ENCODE assay signal across 20 cellular contexts in the genomic region with DNA sequence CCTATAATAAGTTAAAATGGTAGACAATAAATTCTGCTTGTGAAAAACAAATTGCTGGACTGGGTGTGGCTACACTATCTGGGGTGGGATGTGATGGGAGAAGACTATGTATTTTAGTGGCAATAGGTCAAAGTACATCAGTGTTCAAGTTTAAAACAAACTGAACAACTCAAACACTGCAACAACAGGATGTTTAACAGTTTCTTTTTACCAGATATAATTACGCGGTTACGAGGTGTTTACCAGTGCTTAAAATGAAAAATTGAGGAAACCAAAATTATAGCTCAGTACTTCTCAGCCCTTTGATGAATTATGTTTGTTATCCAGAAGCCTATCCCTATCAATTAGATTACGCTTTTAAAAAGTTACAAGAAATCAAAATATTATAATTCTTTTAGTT. TPM values are rescaled to one million over a fixed set of nuclear protein-coding genes. Genes with fewer than 3 reads are reported as not detected.
DNase-seq lines count a peak whose midpoint lies in the region; ATAC-seq and TF ChIP-seq lines count a peak whose summit lies in the region.
"Had no signal": no experiment of that assay in that cellular context is flagged by ENCODE, and none has a peak within 500 bp of the region (broad histone marks: within the 10 kb centered on the region; RNA-seq: fewer than 3 reads in every experiment).

No MANE protein-coding gene starts in this region.

- peaks cover 49% of the 10 kb centered on the region for H4K20me1 ChIP-seq in smooth muscle cell (ENCODE audit: low read depth)

- H3K9ac ChIP-seq in smooth muscle cell (ENCODE audit: low read depth) = no peak overlapping the region

- peak; percentile 29 for ATAC-seq in left colon
- ATAC-seq in GM18520 (IDR thresholded peaks at IDR 0.05; ENCODE audit: unreplicated experiment) = no peak
- ATAC-seq in HG02981 (IDR thresholded peaks at IDR 0.05; ENCODE audit: unreplicated experiment) = no peak
- no peak for ATAC-seq in GM19324 (IDR thresholded peaks at IDR 0.05; ENCODE audit: low FRiP score, unreplicated experiment)

- peak in 2 of 3 experiments; percentile 6 to 45 for DNase-seq in NCI-H1417 (lab: John Stamatoyannopoulos, UW)
- DNase-seq in NCI-H1417 treated with DMSO at 0.1 percent for 48 hours (lab: John Stamatoyannopoulos, UW) = no peak
- peak; percentile 15 for DNase-seq in NOMO-1 treated with dmso at 0.1 percent for 144 hours (lab: John Stamatoyannopoulos, UW; ENCODE audit: unreplicated experiment)
- no peak for DNase-seq in left colon
- no peak for DNase-seq in smooth muscle cell (lab: John Stamatoyannopoulos, UW; ENCODE audit: unreplicated experiment)
- DNase-seq: activated CD4-positive, alpha-beta T cell treated with anti-CD3 and anti-CD28 coated beads, Interleukin-2, amount 50 U/mL, for 1 hour; DMS79 treated with DMSO at 0.1 percent for 48 hours; H9; Kasumi-1; left ventricle myocardium inferior; NCI-H1105; NCI-H524; retina; SHP77 treated with DMSO at 0.1 percent for 48 hours; stimulated activated CD4-positive, alpha-beta T cell treated with anti-CD3 and anti-CD28 coated beads, Interleukin-12 subunit alpha, Interleukin-12 subunit beta, amount 100 ng/mL, for 4 hours had no signal

- H3F3A ChIP-seq in smooth muscle cell (ENCODE audit: low read depth) = no peaks in the 10 kb centered on the region

- H3K4me1 ChIP-seq in smooth muscle cell (ENCODE audit: low read depth) = peaks cover 5% of the 10 kb centered on the region
- H3K4me1 ChIP-seq: breast epithelium had no signal

- WGBS in smooth muscle cell (ENCODE audit: low lambda C conversion rate) = 92% methylated on average over 4 of the region's 4 CpGs

- H3K4me2 ChIP-seq in smooth muscle cell = no peak overlapping the region

- no peaks in the 10 kb centered on the region for H3K27me3 ChIP-seq in smooth muscle cell (ENCODE audit: low read depth)
- H3K27me3 ChIP-seq: breast epithelium had no signal

- no peak overlapping the region for H2AFZ ChIP-seq in smooth muscle cell (ENCODE audit: low read depth)

- intact Hi-C loops in left colon (cut with DNase I, micrococcal nuclease) = no loop called here

- H3K9me3 ChIP-seq in smooth muscle cell (replicated peaks; ENCODE audit: low read depth) = no peaks in the 10 kb centered on the region
- H3K9me3 ChIP-seq: breast epithelium, left ventricle myocardium inferior had no signal

- no peak for TF ChIP-seq CTCF in smooth muscle cell (IDR thresholded peaks at IDR 0.05; ENCODE audit: borderline replicate concordance, insufficient read depth, poor library complexity, severe bottlenecking)

- peaks cover 47% of the 10 kb centered on the region for H3K79me2 ChIP-seq in smooth muscle cell (ENCODE audit: low read depth)

- H3K27ac ChIP-seq in smooth muscle cell (ENCODE audit: low read depth) = no peak overlapping the region
- H3K27ac ChIP-seq: breast epithelium, C4-2B, left ventricle myocardium inferior had no signal

- no peaks in the 10 kb centered on the region for H3K36me3 ChIP-seq in smooth muscle cell (ENCODE audit: low read depth)
- H3K36me3 ChIP-seq: breast epithelium, left ventricle myocardium inferior had no signal

- H3K4me3 ChIP-seq in smooth muscle cell = peak overlapping the region; percentile 19
- H3K4me3 ChIP-seq: breast epithelium, left ventricle myocardium inferior had no signal

RNA-seq across cellular contexts. Expression of a gene that starts 3.2 kb away (rescaled TPM):
- total RNA-seq in left colon (10 to 100 TPM; 11.8 to 12.1 TPM), smooth muscle cell (12.2 and 14.2 TPM in 2 replicates)
- polyA plus RNA-seq in smooth muscle cell = 3.7 and 7.2 TPM in 2 replicates

Comparison
In these comparisons a context has a peak if more than half of its experiments do, and no peak if none do; other contexts are left out.
1. DNase-seq: peak in NCI-H1417 (2 of 3) and NOMO-1 treated with dmso at 0.1 percent for 144 hours (single experiment); none in NCI-H1417 treated with DMSO at 0.1 percent for 48 hours (single experiment), left colon (0 of 2) and smooth muscle cell (single experiment).